Comparison of ENCODE assay signal across 2 cellular contexts in the genomic region with DNA sequence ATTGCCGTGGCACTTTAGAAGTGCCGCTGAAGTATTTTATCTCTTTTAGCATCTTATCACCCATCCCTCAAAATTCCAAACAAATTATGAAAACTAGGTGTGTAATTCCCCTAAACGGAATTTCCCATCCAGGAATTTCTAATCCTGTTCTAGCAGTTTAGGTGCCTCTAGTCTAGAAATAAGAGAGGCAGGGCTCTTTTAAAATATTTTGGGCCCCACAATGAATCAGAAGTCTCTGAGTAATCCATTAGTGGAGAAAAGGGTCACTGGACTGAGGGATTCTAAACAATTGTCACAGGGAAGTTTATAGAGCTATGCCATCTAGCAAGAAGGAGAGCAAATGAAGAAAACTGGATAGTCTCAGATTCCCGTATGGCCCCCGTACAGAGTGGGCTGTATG.
TF ChIP-seq lines count a peak whose summit lies in the region.

No MANE protein-coding gene starts in this region.

TF ChIP-seq in A549, 52 proteins besides CTCF, POLR2A, EP300 and RAD21:
- TF ChIP-seq GATA3 (IDR thresholded peaks at IDR 0.05; ENCODE audit: borderline replicate concordance) = peak; percentile 23; the same call in 1 of the 2 replicates
- no peak for TF ChIP-seq FOSB (CRISPR knock-in tag; IDR thresholded peaks at IDR 0.05)

TF ChIP-seq in HEK293T, 16 proteins besides CTCF, POLR2A, EP300 and RAD21:
- TF ChIP-seq ZNF384 (IDR thresholded peaks at IDR 0.05) (no peak), FOXK2 (IDR thresholded peaks at IDR 0.05) (no peak), SP1 (IDR thresholded peaks at IDR 0.05) (no peak), ELF4 (IDR thresholded peaks at IDR 0.05) (no peak), BHLHE40 (IDR thresholded peaks at IDR 0.05; ENCODE audit: borderline replicate concordance) (no peak)
- TF ChIP-seq, protein P1, sequence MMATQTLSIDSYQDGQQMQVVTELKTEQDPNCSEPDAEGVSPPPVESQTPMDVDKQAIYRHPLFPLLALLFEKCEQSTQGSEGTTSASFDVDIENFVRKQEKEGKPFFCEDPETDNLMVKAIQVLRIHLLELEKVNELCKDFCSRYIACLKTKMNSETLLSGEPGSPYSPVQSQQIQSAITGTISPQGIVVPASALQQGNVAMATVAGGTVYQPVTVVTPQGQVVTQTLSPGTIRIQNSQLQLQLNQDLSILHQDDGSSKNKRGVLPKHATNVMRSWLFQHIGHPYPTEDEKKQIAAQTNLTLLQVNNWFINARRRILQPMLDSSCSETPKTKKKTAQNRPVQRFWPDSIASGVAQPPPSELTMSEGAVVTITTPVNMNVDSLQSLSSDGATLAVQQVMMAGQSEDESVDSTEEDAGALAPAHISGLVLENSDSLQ (IDR thresholded peaks at IDR 0.05) = no peak
